21 cellular contexts compared by ENCODE assay signal in the genomic region with DNA sequence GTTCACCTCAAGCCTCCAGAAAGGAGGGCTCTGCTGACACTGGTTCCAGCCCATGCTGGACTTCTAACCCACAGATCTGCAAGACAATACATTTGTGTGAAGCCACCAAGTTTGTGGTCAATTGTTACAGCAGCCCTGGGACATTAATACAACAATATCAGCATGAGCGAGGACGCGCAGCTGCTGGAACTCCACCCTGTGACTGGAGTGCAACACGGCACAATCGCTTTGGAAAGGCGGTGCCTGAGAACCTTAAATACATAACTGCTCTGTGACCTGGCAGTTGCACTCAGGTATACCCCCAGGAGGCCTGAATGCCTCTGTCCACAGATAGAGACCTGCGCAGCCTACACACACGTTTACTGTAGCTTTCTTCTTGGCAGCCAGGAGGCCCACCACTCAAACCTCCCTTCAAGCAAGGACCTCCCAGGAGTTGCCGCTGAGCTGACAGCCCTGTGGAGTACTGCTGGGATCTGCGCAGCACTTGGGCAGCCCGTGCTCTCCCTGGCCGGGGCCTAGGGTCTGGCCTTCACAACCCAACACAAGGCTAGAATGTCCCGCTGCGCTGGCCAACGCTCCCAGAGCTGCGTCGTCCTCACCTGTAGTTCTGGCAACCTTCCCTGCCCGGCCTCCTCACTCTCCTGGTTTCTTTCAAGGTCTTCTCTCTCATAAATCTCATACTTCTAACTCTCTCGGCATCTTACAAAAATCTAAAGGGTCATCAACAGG. TPM values are rescaled to one million over a fixed set of nuclear protein-coding genes. Genes with fewer than 3 reads are reported as not detected.
A peak's percentile ranks its signal among the peaks of the same experiment; 100 is the strongest.
DNase-seq lines count a peak whose midpoint lies in the region; ATAC-seq and TF ChIP-seq lines count a peak whose summit lies in the region.
"Had no signal": no experiment of that assay in that cellular context is flagged by ENCODE, and none has a peak within 500 bp of the region (broad histone marks: within the 10 kb centered on the region; RNA-seq: fewer than 3 reads in every experiment).

No MANE protein-coding gene starts in this region.

- no peaks in the 10 kb centered on the region for H3K9me3 ChIP-seq in CD4-positive, alpha-beta memory T cell (ENCODE audit: control insufficient read depth in 1 of 2, low read length in 2 of 2)
- H3K9me3 ChIP-seq: Caco-2, SJSA1 had no signal

- H3K36me3 ChIP-seq in GM23338 (ENCODE audit: insufficient read depth), result peaks cover 26% of the 10 kb centered on the region
- peaks cover 12% of the 10 kb centered on the region for H3K36me3 ChIP-seq in CD4-positive, alpha-beta memory T cell (ENCODE audit: insufficient read depth, low read length)

- POLR2A ChIA-PET in CD4-positive, alpha-beta memory T cell (lab: Charles Lee; ENCODE audit: partially characterized antibody), result no interaction called here

- H3K27me3 Mint-ChIP-seq in activated T-cell treated with anti-CD3 and anti-CD28 coated beads, Interleukin-2, amount 50 U/mL, for 72 hours (ENCODE audit: low read depth), result no peaks in the 10 kb centered on the region
- H3K27me3 Mint-ChIP-seq in activated T-cell treated with anti-CD3 and anti-CD28 coated beads, Interleukin-2, amount 50 U/mL, for 24 hours, result no peaks in the 10 kb centered on the region
- H3K27me3 Mint-ChIP-seq in GM23338 (ENCODE audit: insufficient read depth, low read depth, poor library complexity), result no peaks in the 10 kb centered on the region
- H3K27me3 Mint-ChIP-seq in activated T-helper 1 cell treated with anti-CD3 and anti-CD28 coated beads, Interleukin-12 subunit alpha, Interleukin-12 subunit beta, Interleukin-2, Interleukin-4 antibody, amounts not matched to agents 30 ng/mL and 10 ng/mL and 1 ng/mL, durations not matched to agents 14 hours and 24 hours and 36 hours (ENCODE audit: insufficient read depth), result no peaks in the 10 kb centered on the region
- H3K27me3 Mint-ChIP-seq in neural crest cell (ENCODE audit: low read depth), result no peaks in the 10 kb centered on the region
- H3K27me3 Mint-ChIP-seq in CD4-positive, alpha-beta memory T cell, result no peaks in the 10 kb centered on the region

- intact Hi-C loops in activated T-helper 1 cell treated with anti-CD3 and anti-CD28 coated beads, Interleukin-12 subunit alpha, Interleukin-12 subunit beta, Interleukin-2, Interleukin-4 antibody, amounts not matched to agents 30 ng/mL and 10 ng/mL and 1 ng/mL, durations not matched to agents 14 hours and 24 hours and 36 hours (cut with micrococcal nuclease), result no loop called here
- intact Hi-C loops in CD4-positive, alpha-beta memory T cell (cut with micrococcal nuclease), result no loop called here

- ATAC-seq in activated T-cell treated with anti-CD3 and anti-CD28 coated beads, Interleukin-2, amount 50 U/mL, for 72 hours (replicated peaks in 1 of 2), result no peak
- peak; percentile 12; the same call in 1 of the 3 replicates for ATAC-seq in GM23338
- ATAC-seq: PC-3 had no signal

- peak overlapping the region; percentile 6 for H3K27ac Mint-ChIP-seq in activated T-cell treated with anti-CD3 and anti-CD28 coated beads, Interleukin-2, amount 50 U/mL, for 72 hours
- no peak overlapping the region for H3K27ac Mint-ChIP-seq in activated T-cell treated with anti-CD3 and anti-CD28 coated beads, Interleukin-2, amount 50 U/mL, for 24 hours
- H3K27ac Mint-ChIP-seq in GM23338 (no peak overlapping the region), neural crest cell (ENCODE audit: unreplicated experiment) (peak overlapping the region; percentile 0)
- peak overlapping the region; percentile 43 for H3K27ac Mint-ChIP-seq in activated T-helper 1 cell treated with anti-CD3 and anti-CD28 coated beads, Interleukin-12 subunit alpha, Interleukin-12 subunit beta, Interleukin-2, Interleukin-4 antibody, amounts not matched to agents 30 ng/mL and 10 ng/mL and 1 ng/mL, durations not matched to agents 14 hours and 24 hours and 36 hours
- no peak overlapping the region for H3K27ac Mint-ChIP-seq in CD4-positive, alpha-beta memory T cell
- H3K27ac Mint-ChIP-seq: H9 had no signal

- no peak overlapping the region for H3K4me3 ChIP-seq in GM23338
- H3K4me3 ChIP-seq in CD4-positive, alpha-beta memory T cell (ENCODE audit: low read length in 2 of 2), result no peak overlapping the region
- H3K4me3 ChIP-seq: SJSA1 had no signal

- no peak overlapping the region for H3K4me3 Mint-ChIP-seq in activated T-cell treated with anti-CD3 and anti-CD28 coated beads, Interleukin-2, amount 50 U/mL, for 72 hours
- H3K4me3 Mint-ChIP-seq in activated T-cell treated with anti-CD3 and anti-CD28 coated beads, Interleukin-2, amount 50 U/mL, for 24 hours, result no peak overlapping the region
- no peak overlapping the region for H3K4me3 Mint-ChIP-seq in GM23338
- H3K4me3 Mint-ChIP-seq in activated T-helper 1 cell treated with anti-CD3 and anti-CD28 coated beads, Interleukin-12 subunit alpha, Interleukin-12 subunit beta, Interleukin-2, Interleukin-4 antibody, amounts not matched to agents 30 ng/mL and 10 ng/mL and 1 ng/mL, durations not matched to agents 14 hours and 24 hours and 36 hours, result no peak overlapping the region
- no peak overlapping the region for H3K4me3 Mint-ChIP-seq in neural crest cell
- H3K4me3 Mint-ChIP-seq in CD4-positive, alpha-beta memory T cell, result no peak overlapping the region
- H3K4me3 Mint-ChIP-seq: H9 had no signal

- H3K36me3 Mint-ChIP-seq in activated T-cell treated with anti-CD3 and anti-CD28 coated beads, Interleukin-2, amount 50 U/mL, for 72 hours (ENCODE audit: insufficient read depth in 2 of 2), result peaks cover 5 to 19% of the 10 kb centered on the region in 2 donors
- H3K36me3 Mint-ChIP-seq in activated T-cell treated with anti-CD3 and anti-CD28 coated beads, Interleukin-2, amount 50 U/mL, for 24 hours (ENCODE audit: low read depth), result peaks cover 91% of the 10 kb centered on the region
- H3K36me3 Mint-ChIP-seq in GM23338 (ENCODE audit: low read depth) (peaks cover 66% of the 10 kb centered on the region), neural crest cell (ENCODE audit: low read depth) (peaks cover 35% of the 10 kb centered on the region)
- H3K36me3 Mint-ChIP-seq in activated T-helper 1 cell treated with anti-CD3 and anti-CD28 coated beads, Interleukin-12 subunit alpha, Interleukin-12 subunit beta, Interleukin-2, Interleukin-4 antibody, amounts not matched to agents 30 ng/mL and 10 ng/mL and 1 ng/mL, durations not matched to agents 14 hours and 24 hours and 36 hours (ENCODE audit: low read depth), result peaks cover 46% of the 10 kb centered on the region
- peaks cover 42 to 44% of the 10 kb centered on the region in 2 donors for H3K36me3 Mint-ChIP-seq in CD4-positive, alpha-beta memory T cell

- H3K4me1 ChIP-seq in GM23338 (ENCODE audit: insufficient read depth), result no peaks in the 10 kb centered on the region
- H3K4me1 ChIP-seq in CD4-positive, alpha-beta memory T cell (ENCODE audit: insufficient read depth, low read length), result peaks cover 22% of the 10 kb centered on the region
- H3K4me1 ChIP-seq: Caco-2, SJSA1 had no signal

- no peaks in the 10 kb centered on the region for H3F3A ChIP-seq in GM23338 (replicated peaks; ENCODE audit: low read depth)

- TF ChIP-seq CTCF in GM23338 (conservative IDR thresholded peaks at IDR 0.05; ENCODE audit: low read depth in 2 of 2) (no peak), neural crest cell (conservative IDR thresholded peaks at IDR 0.05) (no peak)

- H3K9me3 Mint-ChIP-seq in activated T-cell treated with anti-CD3 and anti-CD28 coated beads, Interleukin-2, amount 50 U/mL, for 72 hours, result no peaks in the 10 kb centered on the region
- H3K9me3 Mint-ChIP-seq in activated T-cell treated with anti-CD3 and anti-CD28 coated beads, Interleukin-2, amount 50 U/mL, for 24 hours, result no peaks in the 10 kb centered on the region
- H3K9me3 Mint-ChIP-seq in GM23338 (peaks cover 4% of the 10 kb centered on the region), neural crest cell (peaks cover 2% of the 10 kb centered on the region)
- no peaks in the 10 kb centered on the region for H3K9me3 Mint-ChIP-seq in activated T-helper 1 cell treated with anti-CD3 and anti-CD28 coated beads, Interleukin-12 subunit alpha, Interleukin-12 subunit beta, Interleukin-2, Interleukin-4 antibody, amounts not matched to agents 30 ng/mL and 10 ng/mL and 1 ng/mL, durations not matched to agents 14 hours and 24 hours and 36 hours
- H3K9me3 Mint-ChIP-seq in CD4-positive, alpha-beta memory T cell, result no peaks in the 10 kb centered on the region

- H3K4me2 ChIP-seq in GM23338, result no peak overlapping the region

- no peaks in the 10 kb centered on the region for H3K9me2 ChIP-seq in GM23338 (ENCODE audit: insufficient read depth)

- no peaks in the 10 kb centered on the region for H3K27me3 ChIP-seq in GM23338 (ENCODE audit: insufficient read depth)
- no peaks in the 10 kb centered on the region for H3K27me3 ChIP-seq in CD4-positive, alpha-beta memory T cell (ENCODE audit: insufficient read depth, low read length)
- H3K27me3 ChIP-seq: SJSA1 had no signal

- no peak for DNase-seq in activated T-cell treated with anti-CD3 and anti-CD28 coated beads, Interleukin-2, amount 50 U/mL, for 72 hours
- DNase-seq in activated T-cell treated with anti-CD3 and anti-CD28 coated beads, Interleukin-2, amount 50 U/mL, for 24 hours, result no peak
- DNase-seq in GM23338 (ENCODE audit: low spot score), result no peak
- DNase-seq in activated T-helper 1 cell treated with anti-CD3 and anti-CD28 coated beads, Interleukin-12 subunit alpha, Interleukin-12 subunit beta, Interleukin-2, Interleukin-4 antibody, amounts not matched to agents 30 ng/mL and 10 ng/mL and 1 ng/mL, durations not matched to agents 14 hours and 24 hours and 36 hours (ENCODE audit: low spot score), result no peak
- DNase-seq in neural crest cell (ENCODE audit: low read depth, low spot score), result no peak
- no peak for DNase-seq in CD4-positive, alpha-beta memory T cell
- no peak for DNase-seq in DMS114 treated with DMSO at 0.1 percent for 48 hours (lab: John Stamatoyannopoulos, UW; ENCODE audit: unreplicated experiment)
- no peak for DNase-seq in ecto neural progenitor cell (ENCODE audit: low spot score)
- DNase-seq: 8988T, Caco-2, EL, H9, KG1, NCI-H1436, NCI-H2029 treated with DMSO at 0.1 percent for 48 hours, NCI-H2171 treated with DMSO at 0.1 percent for 48 hours, NCI-H446 treated with DMSO at 0.1 percent for 48 hours, PC-3 had no signal

- no peak overlapping the region for H3K27ac ChIP-seq in GM23338 (ENCODE audit: low read depth)
- H3K27ac ChIP-seq in CD4-positive, alpha-beta memory T cell (ENCODE audit: low read depth, low read length), result no peak overlapping the region
- H3K27ac ChIP-seq: C4-2B, HL-60, SJSA1 had no signal

- H2AFZ ChIP-seq in GM23338, result no peak overlapping the region

- CTCF ChIA-PET in CD4-positive, alpha-beta memory T cell (lab: Charles Lee; ENCODE audit: partially characterized antibody), result interaction anchor here (1.6 kb wide), 1 partner anchor 136 kb away, joined by 3 read pairs; no protein-coding TSS in a partner anchor

- peaks cover 82% of the 10 kb centered on the region for H3K79me2 ChIP-seq in GM23338 (replicated peaks; ENCODE audit: insufficient read depth)

- peaks cover 39% of the 10 kb centered on the region for H4K20me1 ChIP-seq in GM23338 (replicated peaks; ENCODE audit: insufficient read depth)

- H3K4me1 Mint-ChIP-seq in activated T-cell treated with anti-CD3 and anti-CD28 coated beads, Interleukin-2, amount 50 U/mL, for 72 hours (ENCODE audit: low read depth), result peaks cover 62% of the 10 kb centered on the region
- peaks cover 63% of the 10 kb centered on the region for H3K4me1 Mint-ChIP-seq in activated T-cell treated with anti-CD3 and anti-CD28 coated beads, Interleukin-2, amount 50 U/mL, for 24 hours (ENCODE audit: low read depth)
- peaks cover 17% of the 10 kb centered on the region for H3K4me1 Mint-ChIP-seq in GM23338
- H3K4me1 Mint-ChIP-seq in activated T-helper 1 cell treated with anti-CD3 and anti-CD28 coated beads, Interleukin-12 subunit alpha, Interleukin-12 subunit beta, Interleukin-2, Interleukin-4 antibody, amounts not matched to agents 30 ng/mL and 10 ng/mL and 1 ng/mL, durations not matched to agents 14 hours and 24 hours and 36 hours (ENCODE audit: low read depth), result peaks cover 27% of the 10 kb centered on the region
- H3K4me1 Mint-ChIP-seq in neural crest cell, result peaks cover 24% of the 10 kb centered on the region
- H3K4me1 Mint-ChIP-seq in CD4-positive, alpha-beta memory T cell, result peaks cover 17 to 40% (median 27%) of the 10 kb centered on the region in 4 donors

RNA-seq across cellular contexts. Expression of a gene that starts 8.3 kb away (rescaled TPM):
- total RNA-seq in activated T-cell treated with anti-CD3 and anti-CD28 coated beads, Interleukin-2, amount 50 U/mL, for 72 hours, result 10 to 100 TPM; 40.7 to 40.9 TPM
- 41.0 and 47.9 TPM in 2 replicates for total RNA-seq in GM23338 (2014; rRNA removed; shearing (Covaris generic))
- 61.1 and 75.0 TPM in 2 replicates for polyA plus RNA-seq in GM23338 (2016; fragmentation: Nextera tagmentation; extraction: Ambion mirVana)
- total RNA-seq in activated T-helper 1 cell treated with anti-CD3 and anti-CD28 coated beads, Interleukin-12 subunit alpha, Interleukin-12 subunit beta, Interleukin-2, Interleukin-4 antibody, amounts not matched to agents 30 ng/mL and 10 ng/mL and 1 ng/mL, durations not matched to agents 14 hours and 24 hours and 36 hours, result 96.5 and 105 TPM in 2 replicates
- 60.9 and 62.0 TPM in 2 replicates for total RNA-seq in neural crest cell
- total RNA-seq in CD4-positive, alpha-beta memory T cell, result 10 to 100 TPM; 77.1 to 80.3 TPM
- 10 to 100 TPM; 15.1 to 22.8 TPM for polyA plus RNA-seq in CD4-positive, alpha-beta memory T cell

RNA-seq across cellular contexts. Expression of a gene that starts 42.1 kb away (rescaled TPM):
- 10 to 100 TPM; 13.0 to 15.4 TPM for total RNA-seq in activated T-cell treated with anti-CD3 and anti-CD28 coated beads, Interleukin-2, amount 50 U/mL, for 72 hours
- total RNA-seq in GM23338 (2014; rRNA removed; shearing (Covaris generic)), result 26.5 and 33.2 TPM in 2 replicates
- 10.6 and 10.8 TPM in 2 replicates for polyA plus RNA-seq in GM23338 (2016; fragmentation: Nextera tagmentation; extraction: Ambion mirVana)
- 11.7 and 12.5 TPM in 2 replicates for total RNA-seq in activated T-helper 1 cell treated with anti-CD3 and anti-CD28 coated beads, Interleukin-12 subunit alpha, Interleukin-12 subunit beta, Interleukin-2, Interleukin-4 antibody, amounts not matched to agents 30 ng/mL and 10 ng/mL and 1 ng/mL, durations not matched to agents 14 hours and 24 hours and 36 hours
- 29.6 and 29.7 TPM in 2 replicates for total RNA-seq in neural crest cell
- 10 to 100 TPM; 33.2 to 34.7 TPM for total RNA-seq in CD4-positive, alpha-beta memory T cell
- 10 to 100 TPM; 11.4 to 21.4 TPM for polyA plus RNA-seq in CD4-positive, alpha-beta memory T cell

Comparison
In these comparisons a context has a peak if more than half of its experiments do, and no peak if none do; other contexts are left out.
1. H3K27ac Mint-ChIP-seq: peak in activated T-cell treated with anti-CD3 and anti-CD28 coated beads, Interleukin-2, amount 50 U/mL, for 72 hours (single experiment), activated T-helper 1 cell treated with anti-CD3 and anti-CD28 coated beads, Interleukin-12 subunit alpha, Interleukin-12 subunit beta, Interleukin-2, Interleukin-4 antibody, amounts not matched to agents 30 ng/mL and 10 ng/mL and 1 ng/mL, durations not matched to agents 14 hours and 24 hours and 36 hours (single experiment) and neural crest cell (single experiment); none in activated T-cell treated with anti-CD3 and anti-CD28 coated beads, Interleukin-2, amount 50 U/mL, for 24 hours (single experiment), GM23338 (single experiment) and CD4-positive, alpha-beta memory T cell (0 of 7).